Comparison of ENCODE assay signal across 22 cellular contexts in the genomic region with DNA sequence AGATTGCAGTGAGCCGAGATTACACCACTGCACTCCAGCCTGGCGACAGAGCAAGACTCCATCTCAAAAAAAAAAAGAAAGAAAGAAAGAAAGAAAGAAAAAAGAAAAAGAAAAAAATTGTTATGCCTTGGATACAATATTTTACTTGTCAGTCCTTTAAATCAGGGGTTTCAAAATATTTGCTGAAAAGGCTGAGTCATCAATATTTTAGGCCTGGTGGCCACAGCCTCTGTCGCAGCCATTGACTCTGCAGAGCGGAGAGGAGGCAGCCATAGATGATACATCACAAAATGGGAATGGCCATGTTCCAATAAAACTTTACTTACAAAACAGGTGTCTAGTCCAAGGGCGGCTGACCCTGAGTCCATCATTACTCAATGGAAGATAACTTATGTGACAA.
DNase-seq lines count a peak whose midpoint lies in the region; ATAC-seq, FAIRE-seq and TF ChIP-seq lines count a peak whose summit lies in the region.
"Had no signal": no experiment of that assay in that cellular context is flagged by ENCODE, and none has a peak within 500 bp of the region (broad histone marks: within the 10 kb centered on the region; RNA-seq: fewer than 3 reads in every experiment).

No MANE protein-coding gene starts in this region.

- FAIRE-seq in HepG2 (lab: Jason Lieb, UNC) (no peak), K562 (lab: Jason Lieb, UNC) (no peak)
- FAIRE-seq: D721Med, G401.6, GM12891, GM19239 had no signal

- TF ChIP-seq POLR2A in HepG2 (IDR thresholded peaks at IDR 0.05; ENCODE audit: insufficient read depth in 1 of 2, low read depth in 2 of 2, low read length in 2 of 2) (no peak), right lobe of liver (IDR thresholded peaks at IDR 0.05) (no peak), K562 (conservative IDR thresholded peaks at IDR 0.05) (no peak)

- no peaks in the 10 kb centered on the region for H3K36me3 ChIP-seq in HepG2 (replicated peaks in 1 of 2; ENCODE audit: control insufficient read depth in 1 of 2, insufficient read depth in 2 of 2, low read length in 2 of 2)
- no peaks in the 10 kb centered on the region for H3K36me3 ChIP-seq in right lobe of liver
- H3K36me3 ChIP-seq in K562 (ENCODE audit: control insufficient read depth, insufficient read depth, low read length), result no peaks in the 10 kb centered on the region
- H3K36me3 ChIP-seq: BE2C, BLaER1 had no signal

- H3K27ac ChIP-seq in HepG2 (ENCODE audit: extremely low read length, insufficient read depth, low read length) (no peak overlapping the region), right lobe of liver (no peak overlapping the region), K562 (ENCODE audit: extremely low read depth, low read depth, low read length) (no peak overlapping the region)
- H3K27ac ChIP-seq: 22Rv1, BLaER1 had no signal

- in situ Hi-C loops in HepG2 (cut with HindIII; ENCODE audit: extremely low pct_ligation_motif_present, low pct_unique_long_range_greater_than_20kb), result loop anchor here (25.0 kb wide), 1 partner anchor 322 kb away; the partner anchor contains the start of gene SALL3
- in situ Hi-C loops in K562 (cut with MboI), result no loop called here

- H3K79me2 ChIP-seq in HepG2 (ENCODE audit: insufficient read depth, low read length) (no peaks in the 10 kb centered on the region), K562 (ENCODE audit: control insufficient read depth, insufficient read depth, low read length) (no peaks in the 10 kb centered on the region)

- H3K9ac ChIP-seq in HepG2 (ENCODE audit: insufficient read depth, low read depth, low read length) (no peak overlapping the region), K562 (ENCODE audit: insufficient read depth in 1 of 2, low read depth in 2 of 2, low read length in 2 of 2) (no peak overlapping the region)
- H3K9ac ChIP-seq: BLaER1 had no signal

- intact Hi-C loops in HepG2 (cut with micrococcal nuclease; ENCODE audit: unreplicated experiment) (no loop called here), right lobe of liver (cut with DNase I) (no loop called here), K562 (cut with micrococcal nuclease) (no loop called here), posterior vena cava (cut with DNase I) (no loop called here)

- no peaks in the 10 kb centered on the region for H3K4me1 ChIP-seq in HepG2 (ENCODE audit: insufficient read depth, low read length)
- no peaks in the 10 kb centered on the region for H3K4me1 ChIP-seq in right lobe of liver
- H3K4me1 ChIP-seq in K562 (replicated peaks in 1 of 2; ENCODE audit: control insufficient read depth in 2 of 2, insufficient read depth in 2 of 2, low read length in 2 of 2), result no peaks in the 10 kb centered on the region
- H3K4me1 ChIP-seq: BE2C, BLaER1, Caco-2 had no signal

- WGBS in HepG2 (ENCODE audit: low lambda C conversion rate), result 37% methylated on average over 5 of the region's 5 CpGs
- WGBS in right lobe of liver (ENCODE audit: insufficient coverage, low coverage, low lambda C conversion rate, missing lambda C conversion rate), result 72% methylated on average over 5 of the region's 5 CpGs
- 4% methylated on average over 2 of the region's 5 CpGs for WGBS in K562 (ENCODE audit: insufficient coverage, low coverage, missing lambda C conversion rate)

- H3K4me3 ChIP-seq in HepG2 (replicated peaks in 1 of 3; ENCODE audit: insufficient read depth in 1 of 3, low read depth in 2 of 3, low read length in 3 of 3) (no peak overlapping the region), right lobe of liver (no peak overlapping the region), K562 (no peak overlapping the region)
- H3K4me3 ChIP-seq: BLaER1 had no signal

- TF ChIP-seq EP300 in HepG2 (IDR thresholded peaks at IDR 0.05; ENCODE audit: low read depth in 2 of 2, low read length in 2 of 2) (no peak), HepG2 (CRISPR knock-in tag; IDR thresholded peaks at IDR 0.05; ENCODE audit: borderline replicate concordance) (no peak), K562 (IDR thresholded peaks at IDR 0.05; ENCODE audit: low read length) (no peak)

- no peak for TF ChIP-seq RAD21 in HepG2 (CRISPR knock-in tag; IDR thresholded peaks at IDR 0.05)
- no peak for TF ChIP-seq RAD21 in K562 (CRISPR knock-in tag; conservative IDR thresholded peaks at IDR 0.05 in 1 of 2, IDR thresholded peaks at IDR 0.05 in 1 of 2)

- H4K20me1 ChIP-seq in HepG2 (ENCODE audit: insufficient read depth, low read length) (no peaks in the 10 kb centered on the region), K562 (replicated peaks; ENCODE audit: control insufficient read depth, insufficient read depth, low read length) (no peaks in the 10 kb centered on the region)
- H4K20me1 ChIP-seq: BLaER1 had no signal

- BruUV-seq in HepG2 (replicated peaks; lab: Mats Ljungman, UMichigan) (no TSS peak), K562 (replicated peaks; lab: Mats Ljungman, UMichigan) (no TSS peak)

- CTCF ChIA-PET in HepG2 (lab: Yijun Ruan, JAX; ENCODE audit: low intra/inter-chr PET ratio, low total read pairs), result no interaction called here
- CTCF ChIA-PET in K562 (lab: Yijun Ruan, JAX; ENCODE audit: low intra/inter-chr PET ratio), result no interaction called here

- no peak for DNase-seq in HepG2 (ENCODE audit: low spot score)
- no peak for DNase-seq in right lobe of liver
- DNase-seq in K562 (ENCODE audit: extremely low read depth in 1 of 4, low spot score in 3 of 4), result no peak
- peak; percentile 20 for DNase-seq in posterior vena cava (ENCODE audit: low spot score)
- no peak for DNase-seq in COLO668 (lab: John Stamatoyannopoulos, UW; ENCODE audit: unreplicated experiment)
- DNase-seq: ACHN; BE2C; C1 segment of cervical spinal cord; Caco-2; Calu3; CD4-positive, alpha-beta memory T cell; CD4-positive, CD25-positive, alpha-beta regulatory T cell; CD8-positive, alpha-beta memory T cell; DMS79 treated with DMSO at 0.1 percent for 48 hours; GF-D8 had no signal

- POLR2A ChIA-PET in HepG2 (lab: Yijun Ruan, JAX), result no interaction called here
- POLR2A ChIA-PET in K562 (lab: Yijun Ruan, JAX), result interaction anchor here (0.6 kb wide), 1 partner anchor 53 kb away, joined by 3 read pairs; no protein-coding TSS in a partner anchor

- H3K27me3 ChIP-seq in HepG2 (ENCODE audit: control insufficient read depth in 1 of 2, insufficient read depth in 2 of 2, low read length in 2 of 2) (peaks cover 2 to 16% of the 10 kb centered on the region in 2 experiments; a peak in 3 of 5 replicates), right lobe of liver (no peaks in the 10 kb centered on the region), K562 (ENCODE audit: control insufficient read depth in 2 of 2, insufficient read depth in 2 of 2, low read length in 2 of 2) (peaks cover 0 to 16% of the 10 kb centered on the region in 2 experiments; a peak in 2 of 5 replicates)
- H3K27me3 ChIP-seq: BE2C, BLaER1 had no signal

- H3K9me3 ChIP-seq in HepG2 (ENCODE audit: low read length), result no peaks in the 10 kb centered on the region
- no peaks in the 10 kb centered on the region for H3K9me3 ChIP-seq in right lobe of liver
- no peaks in the 10 kb centered on the region for H3K9me3 ChIP-seq in K562 (replicated peaks; ENCODE audit: control insufficient read depth, insufficient read depth, low read depth, low read length)
- H3K9me3 ChIP-seq: BE2C, BLaER1, Caco-2 had no signal

- no peaks in the 10 kb centered on the region for H3K9me1 ChIP-seq in K562 (ENCODE audit: control insufficient read depth, insufficient read depth, low read length)

- H3K4me2 ChIP-seq in HepG2 (ENCODE audit: low read depth, low read length), result no peak overlapping the region
- no peak overlapping the region for H3K4me2 ChIP-seq in K562 (ENCODE audit: insufficient read depth, low read length)
- H3K4me2 ChIP-seq: BLaER1 had no signal

- no peak overlapping the region for H2AFZ ChIP-seq in HepG2 (ENCODE audit: low read length)
- no peak overlapping the region for H2AFZ ChIP-seq in K562 (ENCODE audit: low read depth, low read length)

- TF ChIP-seq CTCF in HepG2 (CRISPR knock-in tag; IDR thresholded peaks at IDR 0.05) (no peak), right lobe of liver (IDR thresholded peaks at IDR 0.05) (no peak), K562 (IDR thresholded peaks at IDR 0.05 in 2 of 3, conservative IDR thresholded peaks at IDR 0.05 in 1 of 3; ENCODE audit: insufficient read depth in 2 of 3, low read depth in 1 of 3, low read length in 3 of 3) (no peak)

- ATAC-seq in HepG2, result no peak
- no peak for ATAC-seq in right lobe of liver
- no peak for ATAC-seq in K562
- no peak for ATAC-seq in GM21390 (IDR thresholded peaks at IDR 0.05; ENCODE audit: unreplicated experiment)

TF ChIP-seq in HepG2, 621 proteins besides CTCF, POLR2A, EP300 and RAD21:
- TF ChIP-seq MAFK (conservative IDR thresholded peaks at IDR 0.05 in 1 of 2, IDR thresholded peaks at IDR 0.05 in 1 of 2; ENCODE audit: low read length in 2 of 2), result peak; percentile 97 to 98
- TF ChIP-seq MAFF (IDR thresholded peaks at IDR 0.05; ENCODE audit: low read depth, low read length), result peak; percentile 98
- TF ChIP-seq ZNF749 (CRISPR knock-in tag; IDR thresholded peaks at IDR 0.05; ENCODE audit: borderline replicate concordance), result no peak
TF ChIP-seq in HepG2: peak in this region for 2.

TF ChIP-seq in K562, 482 proteins besides CTCF, POLR2A, EP300 and RAD21:
- TF ChIP-seq MAFF (IDR thresholded peaks at IDR 0.05; ENCODE audit: low read length) (peak; percentile 93), MAFK (IDR thresholded peaks at IDR 0.05; ENCODE audit: low read length) (peak; percentile 94), C11orf30 (IDR thresholded peaks at IDR 0.05; ENCODE audit: low read depth) (peak; percentile 77), NUFIP1 (IDR thresholded peaks at IDR 0.05; ENCODE audit: partially characterized antibody) (no peak), ZNF408 (CRISPR knock-in tag; IDR thresholded peaks at IDR 0.05; ENCODE audit: low read depth) (no peak), ZNF316 (IDR thresholded peaks at IDR 0.05) (peak; percentile 91), MAFG (tag; conservative IDR thresholded peaks at IDR 0.05) (peak; percentile 88)

Comparison
In these comparisons a context has a peak if more than half of its experiments do, and no peak if none do; other contexts are left out.
1. Of the 241 proteins assayed by ChIP-seq in both HepG2 and K562: peak only in HepG2: none; only in K562: MAFG; in both: MAFF and MAFK; in neither: 238.